Comparison of ENCODE assay signal across 7 cellular contexts in the genomic region with DNA sequence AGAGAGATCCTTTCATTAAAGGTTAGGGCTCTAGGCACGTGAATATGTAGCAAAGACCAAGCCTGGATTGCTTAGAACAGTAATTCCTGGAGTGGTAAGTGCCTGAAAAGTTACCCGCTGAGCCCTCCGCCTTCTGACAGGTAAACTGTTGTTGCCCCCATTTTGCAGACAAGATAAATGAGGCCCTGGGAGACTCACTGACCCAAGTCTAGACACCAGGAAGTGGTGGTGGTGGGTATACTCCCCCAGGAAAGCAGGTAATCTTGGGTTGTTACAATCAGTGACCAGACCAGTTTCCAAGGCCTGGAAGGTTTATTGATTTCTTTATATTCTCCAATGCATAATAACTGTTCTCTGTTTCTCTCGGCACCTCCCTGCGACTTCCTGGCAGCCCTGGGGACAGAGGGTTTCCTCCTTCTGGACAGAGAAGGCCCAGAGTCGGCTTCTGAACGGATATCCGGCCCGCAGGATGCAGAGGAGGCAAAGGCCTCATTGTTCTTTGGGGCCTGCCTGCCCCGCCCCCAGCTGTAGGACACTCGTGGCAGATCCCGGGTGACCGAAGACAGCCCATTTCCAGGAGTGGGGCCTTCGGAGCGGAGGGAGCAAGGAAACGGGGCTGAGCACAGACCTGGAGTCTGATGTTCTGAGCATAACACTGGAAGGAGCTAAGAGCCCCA.
DNase-seq lines count a peak whose midpoint lies in the region; ATAC-seq lines count a peak whose summit lies in the region.

No MANE protein-coding gene starts in this region.

- ATAC-seq in GM18861 (IDR thresholded peaks at IDR 0.05; ENCODE audit: unreplicated experiment), result peak; percentile 4
- ATAC-seq in HG03196 (IDR thresholded peaks at IDR 0.05; ENCODE audit: unreplicated experiment), result peak; percentile 28

- peak; percentile 13 to 70 (median 17) for DNase-seq in T-helper 2 cell
- peak in 25 of 61 donors; percentile 5 to 55 (median 31) for DNase-seq in caudate nucleus (lab: John Stamatoyannopoulos, UW)
- DNase-seq in kidney tubule cell (ENCODE audit: low spot score), result peak; percentile 65
- DNase-seq in stimulated activated CD4-positive, alpha-beta T cell treated with anti-CD3 and anti-CD28 coated beads, Interleukin-4, amount 100 ng/mL, for 1 hour, result peak; percentile 27
- DNase-seq in NCI-H524 treated with DMSO at 0.1 percent for 48 hours (lab: John Stamatoyannopoulos, UW), result no peak

- peak overlapping the region; percentile 82 for H3K27ac ChIP-seq in caudate nucleus (ENCODE audit: low read depth, low read length)
